Comparison of ENCODE assay signal across 1 cellular context in the genomic region with DNA sequence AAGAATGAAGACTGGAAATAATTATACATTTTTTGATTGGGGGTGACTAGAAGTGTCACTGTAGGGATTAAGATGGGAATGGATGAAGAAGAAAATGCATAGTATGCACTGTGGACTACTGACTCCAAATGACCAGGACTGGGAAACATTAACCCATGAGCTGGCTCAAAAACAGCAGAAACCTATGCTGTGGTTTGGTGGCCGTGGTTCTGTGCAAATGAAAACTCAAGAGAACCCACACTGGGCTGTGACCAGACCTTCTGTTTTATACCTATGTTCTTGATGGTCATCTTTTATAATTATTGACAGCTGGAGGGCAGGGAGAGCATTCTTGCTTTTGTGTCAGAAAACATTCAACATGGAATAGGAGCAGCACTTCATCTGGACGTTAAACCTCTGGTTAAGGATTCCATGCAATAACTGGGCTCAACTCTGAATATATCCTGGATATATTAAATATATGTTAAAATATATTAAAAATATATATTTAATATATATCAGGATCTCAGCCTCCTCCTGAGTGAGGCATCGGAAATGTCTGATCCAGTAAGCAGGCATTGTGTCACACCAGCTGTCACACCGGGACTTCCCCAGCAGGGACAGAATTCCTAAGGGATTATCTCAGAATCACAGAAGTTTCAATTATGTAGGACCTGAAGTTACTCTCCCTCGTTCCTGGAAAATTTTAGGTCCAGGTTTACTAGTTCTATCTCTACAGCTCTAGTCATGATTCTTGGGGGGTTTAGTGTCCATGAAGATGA.
TF ChIP-seq lines count a peak whose summit lies in the region.

No MANE protein-coding gene starts in this region.

TF ChIP-seq in HepG2, 621 proteins besides CTCF, POLR2A, EP300 and RAD21 (continued from another document):
- TF ChIP-seq ATM (IDR thresholded peaks at IDR 0.05; ENCODE audit: borderline replicate concordance) (no peak), ZNF678 (CRISPR knock-in tag; IDR thresholded peaks at IDR 0.05) (no peak), ZNF577 (CRISPR knock-in tag; IDR thresholded peaks at IDR 0.05; ENCODE audit: borderline replicate concordance, low read depth) (no peak), FOXP1 (IDR thresholded peaks at IDR 0.05) (no peak), FOXP1 (CRISPR knock-in tag; IDR thresholded peaks at IDR 0.05) (no peak)
- TF ChIP-seq, protein P1, sequence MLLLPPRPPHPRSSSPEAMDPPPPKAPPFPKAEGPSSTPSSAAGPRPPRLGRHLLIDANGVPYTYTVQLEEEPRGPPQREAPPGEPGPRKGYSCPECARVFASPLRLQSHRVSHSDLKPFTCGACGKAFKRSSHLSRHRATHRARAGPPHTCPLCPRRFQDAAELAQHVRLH (CRISPR knock-in tag; IDR thresholded peaks at IDR 0.05; ENCODE audit: borderline replicate concordance, low read depth) = no peak
